In the genomic region with DNA sequence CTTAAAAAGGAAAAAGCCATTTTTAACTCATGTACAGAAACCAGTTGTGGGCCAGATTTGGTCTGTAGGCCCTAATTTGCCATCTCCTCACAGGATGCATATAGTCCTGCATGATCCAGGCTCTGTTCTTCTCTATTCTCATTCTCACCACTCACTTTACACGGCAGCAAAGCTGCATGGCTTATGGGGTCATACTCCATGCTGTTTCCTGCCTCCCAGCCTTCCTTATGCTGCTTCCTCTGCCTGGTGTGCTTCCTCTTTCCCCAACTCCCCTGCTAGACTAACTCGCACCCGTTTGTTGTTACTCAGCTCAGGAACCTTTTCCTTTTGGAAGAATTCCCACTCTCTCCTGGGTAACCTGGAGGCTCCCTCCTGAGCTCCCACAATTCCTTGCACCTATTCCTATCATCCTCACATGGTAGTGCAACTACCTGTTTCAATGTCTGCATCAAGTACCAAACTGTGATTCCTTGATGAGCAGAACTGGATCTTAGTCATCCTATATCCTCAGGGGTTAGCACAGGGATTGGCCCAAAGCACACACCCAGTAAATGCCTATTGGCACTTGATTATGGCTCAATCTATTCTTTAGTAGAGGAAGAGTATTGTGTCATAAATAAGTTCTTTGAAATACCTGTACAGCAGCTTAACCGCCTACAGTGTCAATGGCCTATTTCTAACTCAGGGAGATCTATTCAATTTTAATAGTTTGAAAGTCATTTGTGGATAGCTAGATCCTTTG, we compare ENCODE assay signal across 20 cellular contexts.
DNase-seq lines count a peak whose midpoint lies in the region; ATAC-seq, FAIRE-seq and TF ChIP-seq lines count a peak whose summit lies in the region.
"Had no signal": no experiment of that assay in that cellular context is flagged by ENCODE, and none has a peak within 500 bp of the region (broad histone marks: within the 10 kb centered on the region; RNA-seq: fewer than 3 reads in every experiment).

No MANE protein-coding gene starts in this region.

- no peak overlapping the region for H2BK120ac ChIP-seq in neuronal stem cell (ENCODE audit: low read depth, low read length)

- POLR2A ChIA-PET in naive thymus-derived CD8-positive, alpha-beta T cell (lab: Charles Lee), result no interaction called here

- no peak overlapping the region for H3K27ac Mint-ChIP-seq in naive thymus-derived CD8-positive, alpha-beta T cell
- H3K27ac Mint-ChIP-seq: CD8-positive, alpha-beta T cell; HFFc6 had no signal

- peaks cover 0 to 5% (median 0%) of the 10 kb centered on the region in 3 donors for H3K36me3 Mint-ChIP-seq in naive thymus-derived CD8-positive, alpha-beta T cell
- H3K36me3 Mint-ChIP-seq: CD14-positive monocyte; CD8-positive, alpha-beta T cell had no signal

- TF ChIP-seq CTCF in heart left ventricle (IDR thresholded peaks at IDR 0.05) (no peak), bronchial epithelial cell (IDR thresholded peaks at IDR 0.05; ENCODE audit: insufficient read depth, low read length, severe bottlenecking) (no peak), upper lobe of right lung (IDR thresholded peaks at IDR 0.05) (no peak)

- H3K36me3 ChIP-seq in heart left ventricle (no peaks in the 10 kb centered on the region), bronchial epithelial cell (ENCODE audit: control insufficient read depth, insufficient read depth, low read length) (no peaks in the 10 kb centered on the region), upper lobe of right lung (no peaks in the 10 kb centered on the region), neuronal stem cell (replicated peaks in 1 of 2; ENCODE audit: control insufficient read depth in 2 of 2, insufficient read depth in 2 of 2, low read length in 2 of 2) (no peaks in the 10 kb centered on the region)

- H3K14ac ChIP-seq in neuronal stem cell (ENCODE audit: low read length), result no peak overlapping the region

- peaks cover 0 to 14% (median 5%) of the 10 kb centered on the region in 12 donors for H3K4me1 ChIP-seq in heart left ventricle
- peaks cover under 1% of the 10 kb centered on the region for H3K4me1 ChIP-seq in upper lobe of right lung
- peaks cover 0 to 3% of the 10 kb centered on the region in 2 donors for H3K4me1 ChIP-seq in neuronal stem cell (ENCODE audit: control insufficient read depth in 2 of 2, insufficient read depth in 1 of 2, low read depth in 1 of 2, low read length in 2 of 2)
- H3K4me1 ChIP-seq: A549 had no signal

- peaks cover 6 to 18% (median 12%) of the 10 kb centered on the region in 5 donors for H3K27me3 Mint-ChIP-seq in naive thymus-derived CD8-positive, alpha-beta T cell

- peaks cover 0 to 10% (median 4%) of the 10 kb centered on the region in 9 donors for H3K9me3 Mint-ChIP-seq in naive thymus-derived CD8-positive, alpha-beta T cell
- H3K9me3 Mint-ChIP-seq: CD14-positive monocyte; CD8-positive, alpha-beta T cell had no signal

- no peak overlapping the region for H3K23ac ChIP-seq in neuronal stem cell (ENCODE audit: low read depth, low read length, poor library complexity)

- H3K27ac ChIP-seq in heart left ventricle, result no peak overlapping the region
- no peak overlapping the region for H3K27ac ChIP-seq in upper lobe of right lung
- no peak overlapping the region for H3K27ac ChIP-seq in neuronal stem cell (replicated peaks; ENCODE audit: low read length)
- H3K27ac ChIP-seq: A549 had no signal

- no peak overlapping the region for H3K9ac ChIP-seq in neuronal stem cell (ENCODE audit: low read depth, low read length, poor library complexity)

- H3K9me3 ChIP-seq in heart left ventricle (no peaks in the 10 kb centered on the region), upper lobe of right lung (no peaks in the 10 kb centered on the region), neuronal stem cell (replicated peaks in 1 of 2; ENCODE audit: control insufficient read depth in 2 of 2, insufficient read depth in 1 of 2, low read depth in 1 of 2, low read length in 2 of 2) (peaks cover 0 to 2% of the 10 kb centered on the region in 2 donors)
- H3K9me3 ChIP-seq: A549 had no signal

- no peak overlapping the region for H2AFZ ChIP-seq in neuronal stem cell (ENCODE audit: low read length)

- H3K18ac ChIP-seq in neuronal stem cell (ENCODE audit: low read length), result no peak overlapping the region

- H3K4me2 ChIP-seq in neuronal stem cell (ENCODE audit: insufficient read depth, low read length, poor library complexity, severe bottlenecking), result no peak overlapping the region
- H3K4me2 ChIP-seq: A549 had no signal

- peak; percentile 60 for FAIRE-seq in bronchial epithelial cell (lab: Jason Lieb, UNC)
- FAIRE-seq: A549, D721Med, G401.6, GM12891, HTR-8/SVneo had no signal

- H3K79me1 ChIP-seq in neuronal stem cell (ENCODE audit: low read depth, low read length), result no peaks in the 10 kb centered on the region

- H3K4me3 ChIP-seq in heart left ventricle, result no peak overlapping the region
- H3K4me3 ChIP-seq in bronchial epithelial cell (ENCODE audit: low read depth, low read length), result no peak overlapping the region
- no peak overlapping the region for H3K4me3 ChIP-seq in upper lobe of right lung
- H3K4me3 ChIP-seq in neuronal stem cell (ENCODE audit: low read length in 2 of 2), result no peak overlapping the region
- H3K4me3 ChIP-seq: A549 had no signal

- intact Hi-C loops in Right ventricle myocardium inferior (cut with DNase I) (no loop called here), heart left ventricle (cut with DNase I) (no loop called here), upper lobe of right lung (cut with DNase I) (no loop called here)

- no peak overlapping the region for H3K4ac ChIP-seq in neuronal stem cell (ENCODE audit: low read length)

- no peak for TF ChIP-seq POLR2A in heart left ventricle (IDR thresholded peaks at IDR 0.05)

- H2AK5ac ChIP-seq in neuronal stem cell (ENCODE audit: low read depth, low read length), result no peak overlapping the region

- DNase-seq in Right ventricle myocardium inferior (ENCODE audit: missing footprints) (no peak), heart left ventricle (no peak), Kasumi-1 (lab: John Stamatoyannopoulos, UW) (peak; percentile 46 to 51), bronchial epithelial cell (ENCODE audit: low read depth) (peak; percentile 43), upper lobe of right lung (no peak), neuronal stem cell (ENCODE audit: low spot score) (no peak)
- DNase-seq in naive thymus-derived CD8-positive, alpha-beta T cell, result no peak
- DNase-seq: CD8-positive, alpha-beta T cell; COR-L47; DMS153; DMS79 treated with DMSO at 0.1 percent for 48 hours; EL; HCEC 1CT; HFFc6 had no signal

- no peak overlapping the region for H2BK15ac ChIP-seq in neuronal stem cell (ENCODE audit: low read length)

- H3K27me3 ChIP-seq in heart left ventricle (no peaks in the 10 kb centered on the region), bronchial epithelial cell (ENCODE audit: control insufficient read depth, insufficient read depth, low read length) (no peaks in the 10 kb centered on the region), upper lobe of right lung (no peaks in the 10 kb centered on the region), neuronal stem cell (ENCODE audit: control insufficient read depth in 3 of 3, insufficient read depth in 3 of 3, low read depth in 1 of 3, low read length in 3 of 3) (no peaks in the 10 kb centered on the region)

- no peak overlapping the region for H4K91ac ChIP-seq in neuronal stem cell (ENCODE audit: low read depth, low read length, poor library complexity)

- H3K4me3 Mint-ChIP-seq in naive thymus-derived CD8-positive, alpha-beta T cell, result no peak overlapping the region
- H3K4me3 Mint-ChIP-seq: CD8-positive, alpha-beta T cell; HFFc6 had no signal

- H4K8ac ChIP-seq in neuronal stem cell (ENCODE audit: low read depth, low read length), result no peak overlapping the region

- no peak overlapping the region for H2BK12ac ChIP-seq in neuronal stem cell (ENCODE audit: low read length)

- WGBS in heart left ventricle, 4 donors, result 76 to 82% (median 81%) methylated on average over 4 of the region's 4 CpGs
- WGBS in neuronal stem cell (ENCODE audit: extremely low coverage in 2 of 2, insufficient read length in 2 of 2, insufficient replicate concordance in 1 of 2), 2 donors, result no CpG with 5 or more reads among the region's 4 CpGs

- H3K4me1 Mint-ChIP-seq in naive thymus-derived CD8-positive, alpha-beta T cell, result peaks cover 0 to 1% (median 0%) of the 10 kb centered on the region in 4 donors

- ATAC-seq in Right ventricle myocardium inferior, result peak; percentile 30
- ATAC-seq in heart left ventricle, result no peak
- ATAC-seq in upper lobe of right lung, result peak; percentile 41
- ATAC-seq in naive thymus-derived CD8-positive, alpha-beta T cell, result no peak
- ATAC-seq: A549; CD8-positive, alpha-beta T cell had no signal

- no peak overlapping the region for H2BK5ac ChIP-seq in neuronal stem cell (ENCODE audit: low read length)

Comparison
In these comparisons a context has a peak if more than half of its experiments do, and no peak if none do; other contexts are left out.
1. ATAC-seq: peak in Right ventricle myocardium inferior (single experiment) and upper lobe of right lung (single experiment); none in heart left ventricle (0 of 4) and naive thymus-derived CD8-positive, alpha-beta T cell (0 of 2).
2. DNase-seq: peak in Kasumi-1 (2 of 2) and bronchial epithelial cell (single experiment); none in Right ventricle myocardium inferior (single experiment), heart left ventricle (0 of 5), upper lobe of right lung (single experiment), naive thymus-derived CD8-positive, alpha-beta T cell (0 of 10) and neuronal stem cell (single experiment).